38 cellular contexts compared by ENCODE assay signal in genomic region chr1:155023627-155024026, GRCh38. TPM values are rescaled to one million over a fixed set of nuclear protein-coding genes. Genes with fewer than 3 reads are reported as not detected.
"Had no signal": no experiment of that assay in that cellular context is flagged by ENCODE, and none has a peak within 500 bp of the region (broad histone marks: within the 10 kb centered on the region; RNA-seq: fewer than 3 reads in every experiment).

No MANE protein-coding gene starts in this region.

- DNase-seq: activated CD4-positive, alpha-beta T cell treated with anti-CD3 and anti-CD28 coated beads, Interleukin-2, amount 10 ng/mL, durations not matched to agents 24 days and 14 days; activated CD8-positive, alpha-beta T cell treated with anti-CD3 and anti-CD28 coated beads for 36 hours; activated gamma-delta T cell; aorta; body of pancreas; cerebellar nuclear complex; colonic mucosa; dorsolateral prefrontal cortex; effector memory CD4-positive, alpha-beta T cell; gastrocnemius medialis; glutamatergic neuron; left ventricle myocardium inferior; ovary; stimulated activated CD4-positive, alpha-beta T cell treated with anti-CD3 and anti-CD28 coated beads, Interleukin-1b, Interleukin-23, amount 100 ng/mL, for 48 hours; stimulated activated CD4-positive, alpha-beta T cell treated with anti-CD3 and anti-CD28 coated beads, Interleukin-4, amount 100 ng/mL, for 4 hours; stimulated activated CD8-positive, alpha-beta memory T cell treated with anti-CD3 and anti-CD28 coated beads, Interleukin-4, amount 100 ng/mL, for 48 hours; SW 1271; T-helper 9 cell; tibial artery; WERI-Rb-1 had no signal

- H3K27me3 Mint-ChIP-seq: activated CD4-positive, alpha-beta T cell treated with anti-CD3 and anti-CD28 coated beads, Interleukin-2, amount 10 ng/mL, durations not matched to agents 24 days and 14 days; stimulated activated memory B cell treated with anti-CD40 and anti-IgM and Interleukin-4, amounts not matched to agents 10 μg/mL and 1 μg/mL and 100 μg/mL, for 72 hours had no signal

- H3K36me3 ChIP-seq: cardiac muscle cell, colonic mucosa, gastrocnemius medialis, left ventricle myocardium inferior, ovary, prostate gland, suprapubic skin, tibial artery had no signal

- H3K4me3 ChIP-seq: body of pancreas, cardiac muscle cell, colonic mucosa, dorsolateral prefrontal cortex, gastrocnemius medialis, left ventricle myocardium inferior, lung, mucosa of descending colon, ovary, prostate gland, smooth muscle cell, suprapubic skin, tibial artery had no signal

- H3K36me3 Mint-ChIP-seq: activated naive CD8-positive, alpha-beta T cell had no signal

- H3K27ac ChIP-seq: cardiac muscle cell, colonic mucosa, dorsolateral prefrontal cortex, gastrocnemius medialis, left ventricle myocardium inferior, ovary, prostate gland, suprapubic skin, tibial artery, WERI-Rb-1 had no signal

- ATAC-seq: activated CD4-positive, CD25-positive, alpha-beta regulatory T cell treated with anti-CD3 and anti-CD28 coated beads, Interleukin-2, amount 50 U/mL, for 24 hours; activated CD8-positive, alpha-beta T cell treated with anti-CD3 and anti-CD28 coated beads for 36 hours; gastrocnemius medialis; stimulated activated memory B cell treated with anti-CD40 and anti-IgM and Interleukin-4, amounts not matched to agents 10 μg/mL and 1 μg/mL and 100 μg/mL, for 72 hours had no signal

- H3K4me2 ChIP-seq: smooth muscle cell had no signal

- H3K9me3 ChIP-seq: body of pancreas, colonic mucosa, gastrocnemius medialis, left ventricle myocardium inferior, mucosa of descending colon, ovary, prostate gland, suprapubic skin, tibial artery had no signal

- H3K4me1 ChIP-seq: colonic mucosa, gastrocnemius medialis, prostate gland, tibial artery had no signal

- H3K4me3 Mint-ChIP-seq: activated CD4-positive, alpha-beta T cell treated with anti-CD3 and anti-CD28 coated beads, Interleukin-2, amount 10 ng/mL, durations not matched to agents 24 days and 14 days; activated CD8-positive, alpha-beta T cell treated with anti-CD3 and anti-CD28 coated beads for 36 hours; activated naive CD8-positive, alpha-beta T cell; nephron; stimulated activated memory B cell treated with anti-CD40 and anti-IgM and Interleukin-4, amounts not matched to agents 10 μg/mL and 1 μg/mL and 100 μg/mL, for 72 hours; T-helper 1 cell treated with Interleukin-12 subunit alpha and Interleukin-12 subunit beta and Interleukin-4 antibody, amounts not matched to agents 30 μg/mL and 1 μg/mL, for 36 hours had no signal

- H3K27ac Mint-ChIP-seq: activated CD4-positive, alpha-beta T cell treated with anti-CD3 and anti-CD28 coated beads, Interleukin-2, amount 10 ng/mL, durations not matched to agents 24 days and 14 days; activated CD8-positive, alpha-beta T cell treated with anti-CD3 and anti-CD28 coated beads for 36 hours; activated naive CD8-positive, alpha-beta T cell; stimulated activated memory B cell treated with anti-CD40 and anti-IgM and Interleukin-4, amounts not matched to agents 10 μg/mL and 1 μg/mL and 100 μg/mL, for 72 hours; T-helper 1 cell treated with Interleukin-12 subunit alpha and Interleukin-12 subunit beta and Interleukin-4 antibody, amounts not matched to agents 30 μg/mL and 1 μg/mL, for 36 hours had no signal

- FAIRE-seq: islet of Langerhans, TTC549, urothelium cell line had no signal

- H3K9me3 Mint-ChIP-seq: activated CD4-positive, alpha-beta T cell treated with anti-CD3 and anti-CD28 coated beads, Interleukin-2, amount 10 ng/mL, durations not matched to agents 24 days and 14 days; activated CD8-positive, alpha-beta T cell treated with anti-CD3 and anti-CD28 coated beads for 36 hours; nephron; stimulated activated memory B cell treated with anti-CD40 and anti-IgM and Interleukin-4, amounts not matched to agents 10 μg/mL and 1 μg/mL and 100 μg/mL, for 72 hours; T-helper 1 cell treated with Interleukin-12 subunit alpha and Interleukin-12 subunit beta and Interleukin-4 antibody, amounts not matched to agents 30 μg/mL and 1 μg/mL, for 36 hours had no signal

RNA-seq across cellular contexts. Expression of gene DCST2, which starts 10.0 kb away (rescaled TPM):
- total RNA-seq: gastrocnemius medialis, left ventricle myocardium inferior, myocyte, smooth muscle cell had no signal

RNA-seq across cellular contexts. Expression of gene DCST1, which starts 10.0 kb away (rescaled TPM):
- total RNA-seq: activated CD4-positive, alpha-beta T cell treated with anti-CD3 and anti-CD28 coated beads, Interleukin-2, amount 10 ng/mL, durations not matched to agents 24 days and 14 days; activated CD8-positive, alpha-beta T cell treated with anti-CD3 and anti-CD28 coated beads for 36 hours; body of pancreas; cardiac muscle cell; colonic mucosa; epithelial cell of proximal tubule; left ventricle myocardium inferior; mesenteric fat pad; myocyte; smooth muscle cell had no signal
- polyA plus RNA-seq: adipose tissue, aorta, smooth muscle cell had no signal

RNA-seq across cellular contexts. Expression of gene LENEP, which starts 30.2 kb away (rescaled TPM):
- total RNA-seq: activated CD8-positive, alpha-beta T cell treated with anti-CD3 and anti-CD28 coated beads for 36 hours; aorta; body of pancreas; cardiac muscle cell; colonic mucosa; epithelial cell of proximal tubule; gastrocnemius medialis; left ventricle myocardium inferior; mesenteric fat pad; myocyte; ovary; prostate gland; smooth muscle cell had no signal
- polyA plus RNA-seq: adipose tissue, aorta, ovary, smooth muscle cell had no signal
